ENCODE assay signal across 10 cellular contexts in the genomic region with DNA sequence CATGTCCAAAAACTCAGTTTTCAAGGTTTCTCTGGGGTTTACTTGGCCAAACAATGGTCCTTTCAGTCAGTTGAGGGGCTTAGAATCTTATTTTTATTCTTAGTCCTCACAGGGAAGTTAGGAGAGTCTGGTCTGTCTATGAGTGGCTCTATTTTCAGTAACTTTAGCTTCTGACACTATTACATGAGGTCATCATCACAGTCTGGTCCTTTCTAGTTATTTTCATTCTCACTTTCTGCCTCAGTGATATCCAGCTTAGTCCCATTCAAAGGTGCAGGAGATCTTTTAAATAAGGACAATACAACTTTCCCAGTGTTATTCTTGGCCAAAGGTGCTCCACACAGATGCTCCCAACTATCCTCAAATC. TPM values are rescaled to one million over a fixed set of nuclear protein-coding genes. Genes with fewer than 3 reads are reported as not detected.
DNase-seq lines count a peak whose midpoint lies in the region; ATAC-seq lines count a peak whose summit lies in the region.
"Had no signal": no experiment of that assay in that cellular context is flagged by ENCODE, and none has a peak within 500 bp of the region (broad histone marks: within the 10 kb centered on the region; RNA-seq: fewer than 3 reads in every experiment).

No MANE protein-coding gene starts in this region.

- H3K9me3 Mint-ChIP-seq in naive B cell: peaks cover 0 to 4% (median 2%) of the 10 kb centered on the region in 7 donors
- H3K9me3 Mint-ChIP-seq: immature natural killer cell had no signal

- peak overlapping the region in 5 of 6 donors; percentile 1 to 96 (median 56) for H3K27ac Mint-ChIP-seq in naive B cell
- H3K27ac Mint-ChIP-seq: activated T-cell treated with anti-CD3 and anti-CD28 coated beads, Interleukin-2, amount 50 U/mL, for 72 hours; immature natural killer cell had no signal

- peaks cover 22 to 43% (median 26%) of the 10 kb centered on the region in 3 donors for H3K4me1 Mint-ChIP-seq in naive B cell

- ATAC-seq in GM18867 (IDR thresholded peaks at IDR 0.05; ENCODE audit: unreplicated experiment) (peak; percentile 71), GM21526 (IDR thresholded peaks at IDR 0.05; ENCODE audit: low FRiP score, unreplicated experiment) (peak; percentile 55), HG03095 (IDR thresholded peaks at IDR 0.05; ENCODE audit: unreplicated experiment) (peak; percentile 64), naive B cell (ENCODE audit: low read depth in 2 of 2) (no peak)
- ATAC-seq: activated T-cell treated with anti-CD3 and anti-CD28 coated beads, Interleukin-2, amount 50 U/mL, for 72 hours had no signal

- no peak for DNase-seq in naive B cell
- no peak for DNase-seq in iPS-NIHi7 (ENCODE audit: extremely low spot score)
- no peak for DNase-seq in NCI-H1694 treated with DMSO at 0.1 percent for 48 hours (lab: John Stamatoyannopoulos, UW)
- DNase-seq in hypothalamus (lab: John Stamatoyannopoulos, UW): no peak
- no peak for DNase-seq in DMS79 (lab: John Stamatoyannopoulos, UW)
- DNase-seq: activated T-cell treated with anti-CD3 and anti-CD28 coated beads, Interleukin-2, amount 50 U/mL, for 72 hours; immature natural killer cell had no signal

- H3K36me3 Mint-ChIP-seq in naive B cell: no peaks in the 10 kb centered on the region
- H3K36me3 Mint-ChIP-seq: immature natural killer cell had no signal

- H3K4me3 Mint-ChIP-seq in naive B cell: peak overlapping the region in 4 of 8 donors; percentile 16 to 82 (median 48)
- H3K4me3 Mint-ChIP-seq: activated T-cell treated with anti-CD3 and anti-CD28 coated beads, Interleukin-2, amount 50 U/mL, for 72 hours; immature natural killer cell had no signal

- H3K27me3 Mint-ChIP-seq in naive B cell: no peaks in the 10 kb centered on the region

RNA-seq across cellular contexts. Expression of gene FGGY, which starts 30.0 kb away (rescaled TPM):
- polyA plus RNA-seq in naive B cell (ENCODE audit: low read depth in 6 of 6): 10 to 100 TPM in 1 of 6 donors, 1 to 10 TPM in 5; 6.1 to 12.0 (median 7.3) TPM

Comparison
In these comparisons a context has a peak if more than half of its experiments do, and no peak if none do; other contexts are left out.
1. ATAC-seq: peak in GM18867 (single experiment), GM21526 (single experiment) and HG03095 (single experiment); none in naive B cell (0 of 2).